10 cellular contexts compared by ENCODE assay signal in genomic region chr2:14263053-14263452, GRCh38.
"Had no signal": no experiment of that assay in that cellular context is flagged by ENCODE, and none has a peak within 500 bp of the region (broad histone marks: within the 10 kb centered on the region; RNA-seq: fewer than 3 reads in every experiment).

No MANE protein-coding gene starts in this region.

- H3K27ac Mint-ChIP-seq: GM23338, H9, HFFc6, IgD-negative memory B cell had no signal

- H3K4me2 ChIP-seq: GM23338, KMS-11 had no signal

- H3K9me3 Mint-ChIP-seq: GM23338, H9 had no signal

- H3K4me1 Mint-ChIP-seq: H9, IgD-negative memory B cell had no signal

- H3K27me3 Mint-ChIP-seq: IgD-negative memory B cell had no signal

- H3K36me3 Mint-ChIP-seq: IgD-negative memory B cell had no signal

- H3K9ac ChIP-seq: KMS-11 had no signal

- H3K4me3 Mint-ChIP-seq: GM23338, H9, HFFc6, IgD-negative memory B cell had no signal

- DNase-seq: H9, HFFc6, KBM-7 had no signal

- H3K4me3 ChIP-seq: GM23338 had no signal

- FAIRE-seq: H1, H54, HepG2 had no signal

- ATAC-seq: GM23338, HepG2 had no signal

- H2AFZ ChIP-seq: GM23338 had no signal

- H3K27ac ChIP-seq: HL-60, KMS-11 had no signal
